In the genomic region with DNA sequence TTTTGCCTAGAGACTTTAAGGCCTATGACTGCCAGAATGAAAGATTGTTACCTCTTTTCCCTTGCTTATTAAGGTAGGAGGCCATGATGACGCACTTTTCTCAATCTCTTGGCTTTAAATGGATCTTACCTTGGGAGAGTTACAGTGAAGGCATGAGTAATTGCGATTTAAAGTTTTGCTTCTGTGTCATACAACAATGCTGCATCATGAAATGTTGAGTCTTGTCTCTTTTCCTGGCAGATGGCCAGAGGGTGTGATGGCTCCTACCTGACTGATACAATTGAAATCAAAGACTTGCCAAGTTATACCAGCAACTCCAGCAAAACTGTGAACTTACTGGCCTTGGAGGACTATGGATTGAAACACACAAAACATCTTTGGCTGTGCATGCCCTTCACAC, we compare ENCODE assay signal across 19 cellular contexts. TPM values are rescaled to one million over a fixed set of nuclear protein-coding genes. Genes with fewer than 3 reads are reported as not detected.
"Had no signal": no experiment of that assay in that cellular context is flagged by ENCODE, and none has a peak within 500 bp of the region (broad histone marks: within the 10 kb centered on the region; RNA-seq: fewer than 3 reads in every experiment).

No MANE protein-coding gene starts in this region.

- H3K4me1 ChIP-seq: adrenal gland, prostate gland had no signal

- H3K4me1 Mint-ChIP-seq: neural crest cell had no signal

- H3K27ac Mint-ChIP-seq: activated naive CD4-positive, alpha-beta T cell treated with anti-CD3 and anti-CD28 coated beads, Interleukin-2, amount 50 U/mL, for 72 hours; stimulated activated naive CD8-positive, alpha-beta T cell treated with anti-CD3 and anti-CD28 coated beads, Interleukin-15, Interleukin-2, amounts not matched to agents 100 ng/mL and 50 ng/mL, for 24 hours had no signal

- H3K27me3 ChIP-seq: adrenal gland, tibial nerve had no signal

- H3K4me3 ChIP-seq: adrenal gland, lung, prostate gland, skin epidermis, tibial nerve had no signal

- ATAC-seq: activated CD4-positive, CD25-positive, alpha-beta regulatory T cell treated with anti-CD3 and anti-CD28 coated beads, Interleukin-2, amount 50 U/mL, for 24 hours; activated naive CD4-positive, alpha-beta T cell treated with anti-CD3 and anti-CD28 coated beads, Interleukin-2, amount 50 U/mL, for 72 hours; right cardiac atrium had no signal

- H3K36me3 ChIP-seq: adrenal gland, prostate gland, tibial nerve had no signal

- H3K9me3 Mint-ChIP-seq: activated naive CD4-positive, alpha-beta T cell treated with anti-CD3 and anti-CD28 coated beads, Interleukin-2, amount 50 U/mL, for 72 hours; stimulated activated naive CD8-positive, alpha-beta T cell treated with anti-CD3 and anti-CD28 coated beads, Interleukin-15, Interleukin-2, amounts not matched to agents 100 ng/mL and 50 ng/mL, for 24 hours had no signal

- H3K9me3 ChIP-seq: adrenal gland, prostate gland had no signal

- DNase-seq: activated CD4-positive, alpha-beta T cell treated with anti-CD3 and anti-CD28 coated beads, Interleukin-2, amount 50 U/mL, for 4 hours; activated gamma-delta T cell; adrenal gland; effector CD8-positive, alpha-beta T cell; foreskin melanocyte; glutamatergic neuron; hippocampal formation; right cardiac atrium; T1000 had no signal

- H3K27ac ChIP-seq: adrenal gland, prostate gland had no signal

- H3K36me3 Mint-ChIP-seq: activated naive CD4-positive, alpha-beta T cell treated with anti-CD3 and anti-CD28 coated beads, Interleukin-2, amount 50 U/mL, for 72 hours had no signal

- H3K4me3 Mint-ChIP-seq: neural crest cell; stimulated activated naive CD8-positive, alpha-beta T cell treated with anti-CD3 and anti-CD28 coated beads, Interleukin-15, Interleukin-2, amounts not matched to agents 100 ng/mL and 50 ng/mL, for 24 hours had no signal

RNA-seq across cellular contexts. Expression of a gene that starts 17.2 kb away (rescaled TPM):
- total RNA-seq: activated naive CD4-positive, alpha-beta T cell treated with anti-CD3 and anti-CD28 coated beads, Interleukin-2, amount 50 U/mL, for 72 hours; osteocyte; T-helper 1 cell treated with Interleukin-12 subunit alpha and Interleukin-12 subunit beta and Interleukin-4 antibody, amounts not matched to agents 30 ng/mL and 1 ng/mL, for 36 hours had no signal
